ENCODE assay signal across 11 cellular contexts in genomic region chr7:140402178-140402835, GRCh38.
DNase-seq lines count a peak whose midpoint lies in the region; ATAC-seq lines count a peak whose summit lies in the region.
"Had no signal": no experiment of that assay in that cellular context is flagged by ENCODE, and none has a peak within 500 bp of the region (broad histone marks: within the 10 kb centered on the region; RNA-seq: fewer than 3 reads in every experiment).

No MANE protein-coding gene starts in this region.

- DNase-seq in ACHN (peak; percentile 25), ELR (ENCODE audit: low read depth) (peak; percentile 46), fibroblast of gingiva (ENCODE audit: low read depth) (peak; percentile 81), AML-193 (lab: John Stamatoyannopoulos, UW) (no peak)
- DNase-seq in T-helper 2 cell treated with Interferon-gamma antibody and Interleukin-4, amounts not matched to agents 5 μg/mL and 100 μg/mL, for 36 hours (ENCODE audit: low spot score), result no peak
- DNase-seq: left colon, NCI-H526 treated with DMSO at 0.1 percent for 48 hours had no signal

- no peaks in the 10 kb centered on the region for H3K27me3 Mint-ChIP-seq in T-helper 2 cell treated with Interferon-gamma antibody and Interleukin-4, amounts not matched to agents 5 μg/mL and 100 μg/mL, for 36 hours (ENCODE audit: low read depth)

- peak overlapping the region; percentile 93 for H3K4me3 Mint-ChIP-seq in T-helper 2 cell treated with Interferon-gamma antibody and Interleukin-4, amounts not matched to agents 5 μg/mL and 100 μg/mL, for 36 hours

- peaks cover 38% of the 10 kb centered on the region for H3K4me1 Mint-ChIP-seq in T-helper 2 cell treated with Interferon-gamma antibody and Interleukin-4, amounts not matched to agents 5 μg/mL and 100 μg/mL, for 36 hours (ENCODE audit: low read depth)

- no peaks in the 10 kb centered on the region for H3K9me3 Mint-ChIP-seq in T-helper 2 cell treated with Interferon-gamma antibody and Interleukin-4, amounts not matched to agents 5 μg/mL and 100 μg/mL, for 36 hours

- ATAC-seq in HG03196 (IDR thresholded peaks at IDR 0.05; ENCODE audit: unreplicated experiment), result no peak
- ATAC-seq in HG03442 (IDR thresholded peaks at IDR 0.05; ENCODE audit: unreplicated experiment), result no peak
- no peak for ATAC-seq in HG03565 (IDR thresholded peaks at IDR 0.05; ENCODE audit: unreplicated experiment)
- ATAC-seq: left colon, pancreas had no signal

- peak overlapping the region; percentile 96 for H3K27ac Mint-ChIP-seq in T-helper 2 cell treated with Interferon-gamma antibody and Interleukin-4, amounts not matched to agents 5 μg/mL and 100 μg/mL, for 36 hours

- in situ Hi-C loops in ACHN (cut with HindIII; ENCODE audit: low pct_ligation_motif_present, low pct_unique_long_range_greater_than_20kb, low sequenced_read_pairs), result no loop called here

- H3K36me3 Mint-ChIP-seq in T-helper 2 cell treated with Interferon-gamma antibody and Interleukin-4, amounts not matched to agents 5 μg/mL and 100 μg/mL, for 36 hours (ENCODE audit: low read depth), result peaks cover 20% of the 10 kb centered on the region

Comparison
In these comparisons a context has a peak if more than half of its experiments do, and no peak if none do; other contexts are left out.
1. DNase-seq: peak in ACHN (single experiment), ELR (single experiment) and fibroblast of gingiva (single experiment); none in T-helper 2 cell treated with Interferon-gamma antibody and Interleukin-4, amounts not matched to agents 5 μg/mL and 100 μg/mL, for 36 hours (single experiment) and AML-193 (0 of 2).